In genomic region chr2:54560146-54560881, GRCh38 we compare ENCODE assay signal across 8 cellular contexts.
DNase-seq lines count a peak whose midpoint lies in the region; ATAC-seq and TF ChIP-seq lines count a peak whose summit lies in the region.

No MANE protein-coding gene starts in this region.

- H2AFZ ChIP-seq in KMS-11 (ENCODE audit: low read depth) (peak overlapping the region; percentile 4; the same call in 1 of the 2 replicates), parathyroid adenoma (peak overlapping the region; percentile 33)

- H3K4me1 Mint-ChIP-seq in activated CD4-positive, alpha-beta T cell treated with anti-CD3 and anti-CD28 coated beads for 36 hours, result peaks cover 50% of the 10 kb centered on the region
- peaks cover 50% of the 10 kb centered on the region for H3K4me1 Mint-ChIP-seq in activated CD8-positive, alpha-beta memory T cell treated with anti-CD3 and anti-CD28 coated beads, Interleukin-2, amount 10 ng/mL, durations not matched to agents 7 days and 5 days

- CTCF ChIA-PET in activated CD4-positive, alpha-beta T cell treated with anti-CD3 and anti-CD28 coated beads for 36 hours (lab: Charles Lee), result interaction anchor here (0.6 to 2.7 kb wide), 13 partner anchors 11 to 98 kb away, joined by 3 to 29 read pairs (median 3); no protein-coding TSS in a partner anchor
- CTCF ChIA-PET in activated CD8-positive, alpha-beta memory T cell treated with anti-CD3 and anti-CD28 coated beads, Interleukin-2, amount 10 ng/mL, durations not matched to agents 7 days and 5 days (lab: Charles Lee), result interaction anchor here (0.7 to 5.9 kb wide), 12 partner anchors 13 to 585 kb away, joined by 3 to 87 read pairs (median 5); no protein-coding TSS in a partner anchor

- DNase-seq in activated CD4-positive, alpha-beta T cell treated with anti-CD3 and anti-CD28 coated beads for 36 hours, result peak; percentile 63
- DNase-seq in activated CD4-positive, alpha-beta T cell treated with anti-CD3 and anti-CD28 coated beads, Interleukin-2, amount 50 U/mL, for 1 hour, result no peak
- peak; percentile 68 for DNase-seq in H4 (ENCODE audit: low spot score)
- DNase-seq in activated CD8-positive, alpha-beta memory T cell treated with anti-CD3 and anti-CD28 coated beads, Interleukin-2, amount 10 ng/mL, durations not matched to agents 7 days and 5 days, result peak; percentile 76
- peak; percentile 53 for DNase-seq in germinal center (ENCODE audit: low spot score)
- DNase-seq in HuH-7.5 (ENCODE audit: low spot score), result no peak

- ATAC-seq in activated CD4-positive, alpha-beta T cell treated with anti-CD3 and anti-CD28 coated beads for 36 hours, result peak; percentile 47
- ATAC-seq in activated CD8-positive, alpha-beta memory T cell treated with anti-CD3 and anti-CD28 coated beads, Interleukin-2, amount 10 ng/mL, durations not matched to agents 7 days and 5 days, result peak; percentile 57

- POLR2A ChIA-PET in activated CD4-positive, alpha-beta T cell treated with anti-CD3 and anti-CD28 coated beads for 36 hours (lab: Charles Lee), result interaction anchor here (0.7 to 3.3 kb wide), 6 partner anchors 11 to 592 kb away, joined by 4 to 29 read pairs (median 4); partner anchors contain the start of genes ACYP2 and RTN4

- H3K9ac ChIP-seq in KMS-11 (peak overlapping the region; percentile 98), parathyroid adenoma (peak overlapping the region; percentile 29)

- H3K4me3 ChIP-seq in KMS-11 (IDR thresholded peaks at IDR 0.05; ENCODE audit: insufficient read depth, low read depth, low read length), result peak overlapping the region; percentile 86
- H3K4me3 ChIP-seq in parathyroid adenoma (ENCODE audit: low read depth, low read length), result peak overlapping the region; percentile 96

- H3K4me1 ChIP-seq in KMS-11 (ENCODE audit: low read depth, poor library complexity, severe bottlenecking) (peaks cover 56% of the 10 kb centered on the region), parathyroid adenoma (peaks cover 22% of the 10 kb centered on the region)

- peak overlapping the region; percentile 91 for H3K4me3 Mint-ChIP-seq in activated CD4-positive, alpha-beta T cell treated with anti-CD3 and anti-CD28 coated beads for 36 hours
- H3K4me3 Mint-ChIP-seq in activated CD8-positive, alpha-beta memory T cell treated with anti-CD3 and anti-CD28 coated beads, Interleukin-2, amount 10 ng/mL, durations not matched to agents 7 days and 5 days, result peak overlapping the region; percentile 90

- intact Hi-C loops in activated CD4-positive, alpha-beta T cell treated with anti-CD3 and anti-CD28 coated beads for 36 hours (cut with DNase I, micrococcal nuclease), result loop anchor here (1.0 kb wide), 2 partner anchors 9 to 11 kb away; no protein-coding TSS in a partner anchor

- TF ChIP-seq CTCF in KMS-11 (conservative IDR thresholded peaks at IDR 0.05; ENCODE audit: low read depth, low read length), result 0 out of 2 replicates have a peak, but pooled peaks have one; percentile 15
- TF ChIP-seq CTCF in parathyroid adenoma (IDR thresholded peaks at IDR 0.05), result no peak

- H3K27me3 Mint-ChIP-seq in activated CD4-positive, alpha-beta T cell treated with anti-CD3 and anti-CD28 coated beads for 36 hours, result no peaks in the 10 kb centered on the region
- no peaks in the 10 kb centered on the region for H3K27me3 Mint-ChIP-seq in activated CD8-positive, alpha-beta memory T cell treated with anti-CD3 and anti-CD28 coated beads, Interleukin-2, amount 10 ng/mL, durations not matched to agents 7 days and 5 days

- H3K36me3 Mint-ChIP-seq in activated CD4-positive, alpha-beta T cell treated with anti-CD3 and anti-CD28 coated beads for 36 hours (ENCODE audit: low read depth), result peaks cover 10% of the 10 kb centered on the region
- H3K36me3 Mint-ChIP-seq in activated CD8-positive, alpha-beta memory T cell treated with anti-CD3 and anti-CD28 coated beads, Interleukin-2, amount 10 ng/mL, durations not matched to agents 7 days and 5 days, result peaks cover 25% of the 10 kb centered on the region

- H3K9me3 Mint-ChIP-seq in activated CD4-positive, alpha-beta T cell treated with anti-CD3 and anti-CD28 coated beads for 36 hours (ENCODE audit: low read depth), result no peaks in the 10 kb centered on the region
- H3K9me3 Mint-ChIP-seq in activated CD8-positive, alpha-beta memory T cell treated with anti-CD3 and anti-CD28 coated beads, Interleukin-2, amount 10 ng/mL, durations not matched to agents 7 days and 5 days (ENCODE audit: low read depth), result no peaks in the 10 kb centered on the region

- H3K36me3 ChIP-seq in KMS-11 (ENCODE audit: insufficient read depth) (no peaks in the 10 kb centered on the region; the same call in 1 of the 2 replicates), parathyroid adenoma (ENCODE audit: control insufficient read depth, insufficient read depth, low read length) (no peaks in the 10 kb centered on the region)

- no peaks in the 10 kb centered on the region for H3K27me3 ChIP-seq in KMS-11 (ENCODE audit: insufficient read depth, low read depth)
- no peaks in the 10 kb centered on the region for H3K27me3 ChIP-seq in parathyroid adenoma (ENCODE audit: control insufficient read depth, insufficient read depth, low read length)

- H4K20me1 ChIP-seq in KMS-11 (ENCODE audit: insufficient read depth), result no peaks in the 10 kb centered on the region

- H3K79me2 ChIP-seq in KMS-11 (ENCODE audit: insufficient read depth, low read depth) (peaks cover 79% of the 10 kb centered on the region), parathyroid adenoma (peaks cover 26% of the 10 kb centered on the region)

- peak overlapping the region; percentile 94 for H3K27ac Mint-ChIP-seq in activated CD4-positive, alpha-beta T cell treated with anti-CD3 and anti-CD28 coated beads for 36 hours
- peak overlapping the region; percentile 86 for H3K27ac Mint-ChIP-seq in activated CD8-positive, alpha-beta memory T cell treated with anti-CD3 and anti-CD28 coated beads, Interleukin-2, amount 10 ng/mL, durations not matched to agents 7 days and 5 days

- H3K27ac ChIP-seq in KMS-11, result peak overlapping the region; percentile 98
- peak overlapping the region; percentile 87 for H3K27ac ChIP-seq in parathyroid adenoma

- H3K9me3 ChIP-seq in parathyroid adenoma (ENCODE audit: control insufficient read depth, low read length), result no peaks in the 10 kb centered on the region

- H3K4me2 ChIP-seq in KMS-11 (peak overlapping the region; percentile 92), parathyroid adenoma (ENCODE audit: low read length) (peak overlapping the region; percentile 83)

Comparison
In these comparisons a context has a peak if more than half of its experiments do, and no peak if none do; other contexts are left out.
1. DNase-seq: peak in activated CD4-positive, alpha-beta T cell treated with anti-CD3 and anti-CD28 coated beads for 36 hours (single experiment), H4 (single experiment), activated CD8-positive, alpha-beta memory T cell treated with anti-CD3 and anti-CD28 coated beads, Interleukin-2, amount 10 ng/mL, durations not matched to agents 7 days and 5 days (single experiment) and germinal center (single experiment); none in activated CD4-positive, alpha-beta T cell treated with anti-CD3 and anti-CD28 coated beads, Interleukin-2, amount 50 U/mL, for 1 hour (single experiment) and HuH-7.5 (single experiment).